24 cellular contexts compared by ENCODE assay signal in genomic region chr2:156349605-156350004, GRCh38.
DNase-seq lines count a peak whose midpoint lies in the region; TF ChIP-seq lines count a peak whose summit lies in the region.
"Had no signal": no experiment of that assay in that cellular context is flagged by ENCODE, and none has a peak within 500 bp of the region (broad histone marks: within the 10 kb centered on the region; RNA-seq: fewer than 3 reads in every experiment).

No MANE protein-coding gene starts in this region.

- DNase-seq in NCI-H82 (lab: John Stamatoyannopoulos, UW) (peak; percentile 54), NCI-H82 treated with DMSO at 0.1 percent for 48 hours (lab: John Stamatoyannopoulos, UW; ENCODE audit: unreplicated experiment) (no peak), WERI-Rb-1 (no peak), NOMO-1 (lab: John Stamatoyannopoulos, UW; ENCODE audit: unreplicated experiment in 2 of 2) (no peak), NCI-H1436 (lab: John Stamatoyannopoulos, UW) (no peak)
- no peak for DNase-seq in activated CD8-positive, alpha-beta memory T cell treated with anti-CD3 and anti-CD28 coated beads for 24 hours
- DNase-seq: Caco-2; CD8-positive, alpha-beta T cell; EL; GDM1; H9; NCI-H1092 treated with DMSO at 0.1 percent for 48 hours; NCI-H146; NCI-H1930; NCI-H2107; NCI-H446 treated with DMSO at 0.1 percent for 48 hours; NCI-H526 treated with DMSO at 0.1 percent for 48 hours; SHP77 had no signal

- H3K9me2 ChIP-seq in Loucy (replicated peaks; ENCODE audit: low read depth, low read length): no peaks in the 10 kb centered on the region

- H4K20me1 ChIP-seq in Loucy (ENCODE audit: insufficient read depth, low read length, poor library complexity, severe bottlenecking): no peaks in the 10 kb centered on the region

- no peak overlapping the region for H3K4me2 ChIP-seq in Loucy (ENCODE audit: low read depth, low read length, poor library complexity, severe bottlenecking)
- H3K4me2 ChIP-seq: GM23338 had no signal

- TF ChIP-seq CTCF in Loucy (conservative IDR thresholded peaks at IDR 0.05; ENCODE audit: low read length) (no peak), WERI-Rb-1 (IDR thresholded peaks at IDR 0.05; ENCODE audit: low read depth, low read length) (no peak; the same call in 1 of the 2 replicates)

- H3K27me3 ChIP-seq in Loucy (ENCODE audit: insufficient read depth, low read length, poor library complexity, severe bottlenecking) (no peaks in the 10 kb centered on the region), WERI-Rb-1 (ENCODE audit: insufficient read depth, low read depth, severe bottlenecking) (no peaks in the 10 kb centered on the region)

- no peak overlapping the region for H3K4me3 ChIP-seq in Loucy (ENCODE audit: low read length, poor library complexity, severe bottlenecking)
- H3K4me3 ChIP-seq in WERI-Rb-1 (ENCODE audit: low read depth, low read length): no peak overlapping the region
- H3K4me3 ChIP-seq: GM23338 had no signal

- no peaks in the 10 kb centered on the region for H3K79me2 ChIP-seq in Loucy (ENCODE audit: insufficient read depth, low read length)

- H3F3A ChIP-seq in Loucy (ENCODE audit: low read depth): no peaks in the 10 kb centered on the region

- H3K27ac ChIP-seq in WERI-Rb-1: peak overlapping the region; percentile 80
- H3K27ac ChIP-seq: 22Rv1, C4-2B, HL-60, RWPE1 had no signal

- H3K4me1 ChIP-seq in Loucy (ENCODE audit: insufficient read depth, low read length, poor library complexity, severe bottlenecking): peaks cover 7% of the 10 kb centered on the region
- H3K4me1 ChIP-seq: Caco-2 had no signal

- no peaks in the 10 kb centered on the region for H3K36me3 ChIP-seq in Loucy (ENCODE audit: insufficient read depth, low read length)
- H3K36me3 ChIP-seq in WERI-Rb-1: no peaks in the 10 kb centered on the region

- H3K9me3 ChIP-seq in Loucy (ENCODE audit: insufficient read depth, low read depth, low read length) (no peaks in the 10 kb centered on the region), WERI-Rb-1 (ENCODE audit: severe bottlenecking) (peaks cover 3% of the 10 kb centered on the region)
- H3K9me3 ChIP-seq: Caco-2 had no signal

- H2AFZ ChIP-seq in Loucy (ENCODE audit: low read length): peak overlapping the region; percentile 55; the same call in 1 of the 2 replicates
- H2AFZ ChIP-seq: GM23338 had no signal

- H3K9ac ChIP-seq in Loucy (ENCODE audit: low read depth, low read length, poor library complexity, severe bottlenecking): no peak overlapping the region
